In the genomic region with DNA sequence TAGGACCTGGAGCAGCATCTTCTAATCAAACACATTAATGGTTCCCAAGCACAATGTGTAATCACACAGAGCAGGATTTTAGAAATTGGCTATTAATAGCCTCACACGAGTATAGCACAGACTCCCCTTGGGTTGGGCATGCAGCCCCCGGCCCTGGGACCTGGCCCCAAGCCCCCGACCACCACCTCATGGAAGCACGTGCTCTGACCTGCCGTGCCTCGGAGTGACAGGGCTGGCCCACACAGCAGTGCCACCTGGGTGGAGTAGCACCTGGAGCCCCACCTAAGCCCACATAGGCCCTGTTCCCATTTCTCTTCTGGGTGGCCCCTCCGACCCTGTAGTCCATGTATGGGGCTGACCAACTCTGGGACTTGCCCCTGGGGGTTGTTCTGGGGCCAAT, we compare ENCODE assay signal across 17 cellular contexts.
"Had no signal": no experiment of that assay in that cellular context is flagged by ENCODE, and none has a peak within 500 bp of the region (broad histone marks: within the 10 kb centered on the region; RNA-seq: fewer than 3 reads in every experiment).

No MANE protein-coding gene starts in this region.

- H3K27ac ChIP-seq: breast epithelium, foreskin keratinocyte, left ventricle myocardium inferior, neutrophil, pancreas, tibial artery had no signal

- DNase-seq: activated CD4-positive, alpha-beta T cell treated with anti-CD3 and anti-CD28 coated beads, Interleukin-2, amount 50 U/mL, for 4 hours; activated gamma-delta T cell; cerebellar nuclear complex; foreskin keratinocyte; left ventricle myocardium inferior; stimulated activated CD4-positive, alpha-beta T cell treated with anti-CD3 and anti-CD28 coated beads, Interleukin-1b, Interleukin-23, amount 100 ng/mL, for 48 hours; stimulated activated CD8-positive, alpha-beta memory T cell treated with anti-CD3 and anti-CD28 coated beads, Interleukin-4, amount 100 ng/mL, for 48 hours; stimulated activated naive CD4-positive, alpha-beta T cell; SW 1271; T-helper 2 cell; tibial artery; WERI-Rb-1 had no signal

- H3K4me1 ChIP-seq: breast epithelium, foreskin keratinocyte, pancreas had no signal

- ATAC-seq: foreskin keratinocyte, pancreas had no signal

- H3K36me3 ChIP-seq: ascending aorta, breast epithelium, left ventricle myocardium inferior, neutrophil, pancreas, tibial artery, WERI-Rb-1 had no signal

- FAIRE-seq: pancreas, urothelium cell line had no signal

- H3K9me3 ChIP-seq: ascending aorta, breast epithelium, left ventricle myocardium inferior, neutrophil, pancreas, tibial artery had no signal

- H3K4me3 ChIP-seq: ascending aorta, breast epithelium, left ventricle myocardium inferior, pancreas, tibial artery had no signal

- H3K27me3 ChIP-seq: ascending aorta, breast epithelium, foreskin keratinocyte, neutrophil, pancreas, tibial artery had no signal
